In genomic region chr10:119268428-119268827, GRCh38 we compare ENCODE assay signal across 10 cellular contexts.
DNase-seq lines count a peak whose midpoint lies in the region; ATAC-seq, FAIRE-seq and TF ChIP-seq lines count a peak whose summit lies in the region.
"Had no signal": no experiment of that assay in that cellular context is flagged by ENCODE, and none has a peak within 500 bp of the region (broad histone marks: within the 10 kb centered on the region; RNA-seq: fewer than 3 reads in every experiment).

No MANE protein-coding gene starts in this region.

- H3K36me3 Mint-ChIP-seq in activated T-cell treated with anti-CD3 and anti-CD28 coated beads, Interleukin-2, amount 50 U/mL, for 24 hours (ENCODE audit: low read depth) = peaks cover 5% of the 10 kb centered on the region
- H3K36me3 Mint-ChIP-seq in activated T-cell treated with anti-CD3 and anti-CD28 coated beads, Interleukin-2, amount 50 U/mL, for 4 hours (ENCODE audit: insufficient read depth) = peaks cover 3% of the 10 kb centered on the region
- H3K36me3 Mint-ChIP-seq in activated CD8-positive, alpha-beta T cell treated with anti-CD3 and anti-CD28 coated beads, Interleukin-2, amount 10 ng/mL, durations not matched to agents 7 days and 5 days (ENCODE audit: low read depth) = no peaks in the 10 kb centered on the region

- H3K36me3 ChIP-seq in HepG2 (replicated peaks in 1 of 2; ENCODE audit: control insufficient read depth in 1 of 2, insufficient read depth in 2 of 2, low read length in 2 of 2) = no peaks in the 10 kb centered on the region
- H3K36me3 ChIP-seq in stomach = peaks cover 0 to 9% (median 0%) of the 10 kb centered on the region in 4 donors

- 99% methylated on average over 7 of the region's 7 CpGs for WGBS in HepG2 (ENCODE audit: low lambda C conversion rate)
- 85 to 93% (median 91%) methylated on average over 7 of the region's 7 CpGs for WGBS in stomach, 5 donors

- H3K4me3 Mint-ChIP-seq in activated T-cell treated with anti-CD3 and anti-CD28 coated beads, Interleukin-2, amount 50 U/mL, for 24 hours = no peak overlapping the region
- H3K4me3 Mint-ChIP-seq in activated T-cell treated with anti-CD3 and anti-CD28 coated beads, Interleukin-2, amount 50 U/mL, for 4 hours = no peak overlapping the region
- no peak overlapping the region for H3K4me3 Mint-ChIP-seq in activated CD8-positive, alpha-beta T cell treated with anti-CD3 and anti-CD28 coated beads, Interleukin-2, amount 10 ng/mL, durations not matched to agents 7 days and 5 days

- no peaks in the 10 kb centered on the region for H3K9me3 Mint-ChIP-seq in activated T-cell treated with anti-CD3 and anti-CD28 coated beads, Interleukin-2, amount 50 U/mL, for 24 hours
- no peaks in the 10 kb centered on the region for H3K9me3 Mint-ChIP-seq in activated T-cell treated with anti-CD3 and anti-CD28 coated beads, Interleukin-2, amount 50 U/mL, for 4 hours
- no peaks in the 10 kb centered on the region for H3K9me3 Mint-ChIP-seq in activated CD8-positive, alpha-beta T cell treated with anti-CD3 and anti-CD28 coated beads, Interleukin-2, amount 10 ng/mL, durations not matched to agents 7 days and 5 days (ENCODE audit: insufficient read depth)

- in situ Hi-C loops in HepG2 (cut with HindIII; ENCODE audit: extremely low pct_ligation_motif_present, low pct_unique_long_range_greater_than_20kb) = no loop called here

- peaks cover 58% of the 10 kb centered on the region for H3K4me1 Mint-ChIP-seq in activated T-cell treated with anti-CD3 and anti-CD28 coated beads, Interleukin-2, amount 50 U/mL, for 24 hours (ENCODE audit: low read depth)
- peaks cover 60% of the 10 kb centered on the region for H3K4me1 Mint-ChIP-seq in activated T-cell treated with anti-CD3 and anti-CD28 coated beads, Interleukin-2, amount 50 U/mL, for 4 hours (ENCODE audit: low read depth)
- peaks cover 53% of the 10 kb centered on the region for H3K4me1 Mint-ChIP-seq in activated CD8-positive, alpha-beta T cell treated with anti-CD3 and anti-CD28 coated beads, Interleukin-2, amount 10 ng/mL, durations not matched to agents 7 days and 5 days (ENCODE audit: low read depth)

- no peak for ATAC-seq in activated T-cell treated with anti-CD3 and anti-CD28 coated beads, Interleukin-2, amount 50 U/mL, for 4 hours
- no peak for ATAC-seq in activated CD8-positive, alpha-beta T cell treated with anti-CD3 and anti-CD28 coated beads, Interleukin-2, amount 10 ng/mL, durations not matched to agents 7 days and 5 days
- ATAC-seq in HepG2 = no peak

- CTCF ChIA-PET in activated CD8-positive, alpha-beta T cell treated with anti-CD3 and anti-CD28 coated beads, Interleukin-2, amount 10 ng/mL, durations not matched to agents 7 days and 5 days (lab: Charles Lee) = interaction anchor here (0.8 to 2.3 kb wide), 9 partner anchors 15 to 177 kb away, joined by 3 to 13 read pairs (median 4); no protein-coding TSS in a partner anchor
- CTCF ChIA-PET in HepG2 (lab: Yijun Ruan, JAX; ENCODE audit: low intra/inter-chr PET ratio, low total read pairs) = no interaction called here

- no peak for DNase-seq in activated T-cell treated with anti-CD3 and anti-CD28 coated beads, Interleukin-2, amount 50 U/mL, for 24 hours
- DNase-seq in activated T-cell treated with anti-CD3 and anti-CD28 coated beads, Interleukin-2, amount 50 U/mL, for 4 hours = no peak
- no peak for DNase-seq in activated CD8-positive, alpha-beta T cell treated with anti-CD3 and anti-CD28 coated beads, Interleukin-2, amount 10 ng/mL, durations not matched to agents 7 days and 5 days
- DNase-seq in HepG2 (ENCODE audit: low spot score) = no peak
- DNase-seq in stomach = no peak
- no peak for DNase-seq in central memory CD4-positive, alpha-beta T cell
- no peak for DNase-seq in GM19239 (ENCODE audit: insufficient read length, low spot score)
- no peak for DNase-seq in NK-92 treated with Interleukin-12 subunit alpha and Interleukin-12 subunit beta, amount 100 ng/mL, for 24 hours (lab: John Stamatoyannopoulos, UW)
- DNase-seq: NCI-H1694, NCI-H774 had no signal

- H3K79me2 ChIP-seq in HepG2 (ENCODE audit: insufficient read depth, low read length) = peaks cover 6% of the 10 kb centered on the region

- no peaks in the 10 kb centered on the region for H4K20me1 ChIP-seq in HepG2 (ENCODE audit: insufficient read depth, low read length)

- H3K9ac ChIP-seq in HepG2 (ENCODE audit: insufficient read depth, low read depth, low read length) = no peak overlapping the region

- POLR2A ChIA-PET in activated CD8-positive, alpha-beta T cell treated with anti-CD3 and anti-CD28 coated beads, Interleukin-2, amount 10 ng/mL, durations not matched to agents 7 days and 5 days (lab: Charles Lee) = interaction anchor here (0.9 to 2.3 kb wide), 8 partner anchors 16 to 62 kb away, joined by 3 to 11 read pairs (median 6); partner anchors contain the start of gene GRK5
- POLR2A ChIA-PET in HepG2 (lab: Yijun Ruan, JAX) = interaction anchor here (7.3 kb wide), 1 partner anchor 15 kb away, joined by 168 read pairs; no protein-coding TSS in a partner anchor

- no peak overlapping the region for H2AFZ ChIP-seq in HepG2 (ENCODE audit: low read length)

- peak overlapping the region; percentile 93 for H3K27ac Mint-ChIP-seq in activated T-cell treated with anti-CD3 and anti-CD28 coated beads, Interleukin-2, amount 50 U/mL, for 24 hours
- peak overlapping the region; percentile 86 for H3K27ac Mint-ChIP-seq in activated CD8-positive, alpha-beta T cell treated with anti-CD3 and anti-CD28 coated beads, Interleukin-2, amount 10 ng/mL, durations not matched to agents 7 days and 5 days

- intact Hi-C loops in HepG2 (cut with micrococcal nuclease; ENCODE audit: unreplicated experiment) (no loop called here), stomach (cut with DNase I; ENCODE audit: low total_unique reads) (no loop called here)

- H3K4me3 ChIP-seq in HepG2 (replicated peaks in 1 of 3; ENCODE audit: insufficient read depth in 1 of 3, low read depth in 2 of 3, low read length in 3 of 3) (no peak overlapping the region), stomach (no peak overlapping the region)

- H3K27ac ChIP-seq in HepG2 (ENCODE audit: extremely low read length, insufficient read depth, low read length) = no peak overlapping the region
- peak overlapping the region; percentile 67 to 92 (median 89) for H3K27ac ChIP-seq in stomach

- no peak for TF ChIP-seq POLR2A in HepG2 (IDR thresholded peaks at IDR 0.05; ENCODE audit: insufficient read depth in 1 of 2, low read depth in 2 of 2, low read length in 2 of 2)
- TF ChIP-seq POLR2A in stomach (IDR thresholded peaks at IDR 0.05) = no peak

- no TSS peak for BruUV-seq in HepG2 (replicated peaks; lab: Mats Ljungman, UMichigan)

- no peak for TF ChIP-seq RAD21 in HepG2 (CRISPR knock-in tag; IDR thresholded peaks at IDR 0.05)

- FAIRE-seq in HepG2 (lab: Jason Lieb, UNC) (no peak), GM19239 (lab: Jason Lieb, UNC) (no peak)

- TF ChIP-seq EP300 in HepG2 (IDR thresholded peaks at IDR 0.05; ENCODE audit: low read depth in 2 of 2, low read length in 2 of 2) (no peak), HepG2 (CRISPR knock-in tag; IDR thresholded peaks at IDR 0.05; ENCODE audit: borderline replicate concordance) (no peak), stomach (IDR thresholded peaks at IDR 0.05) (no peak)

- peaks cover 72% of the 10 kb centered on the region for H3K4me1 ChIP-seq in HepG2 (ENCODE audit: insufficient read depth, low read length)
- H3K4me1 ChIP-seq in stomach = peaks cover 67 to 87% (median 76%) of the 10 kb centered on the region in 4 donors

- no peak overlapping the region for H3K4me2 ChIP-seq in HepG2 (ENCODE audit: low read depth, low read length)

- TF ChIP-seq CTCF in HepG2 (CRISPR knock-in tag; IDR thresholded peaks at IDR 0.05) (no peak), stomach (IDR thresholded peaks at IDR 0.05) (no peak)

- no peaks in the 10 kb centered on the region for H3K27me3 Mint-ChIP-seq in activated T-cell treated with anti-CD3 and anti-CD28 coated beads, Interleukin-2, amount 50 U/mL, for 24 hours
- no peaks in the 10 kb centered on the region for H3K27me3 Mint-ChIP-seq in activated T-cell treated with anti-CD3 and anti-CD28 coated beads, Interleukin-2, amount 50 U/mL, for 4 hours (ENCODE audit: low read depth)
- H3K27me3 Mint-ChIP-seq in activated CD8-positive, alpha-beta T cell treated with anti-CD3 and anti-CD28 coated beads, Interleukin-2, amount 10 ng/mL, durations not matched to agents 7 days and 5 days (ENCODE audit: low read depth) = no peaks in the 10 kb centered on the region

- H3K9me3 ChIP-seq in HepG2 (ENCODE audit: low read length) (no peaks in the 10 kb centered on the region), stomach (no peaks in the 10 kb centered on the region)

- H3K27me3 ChIP-seq in HepG2 (ENCODE audit: control insufficient read depth in 1 of 2, insufficient read depth in 2 of 2, low read length in 2 of 2) = no peaks in the 10 kb centered on the region
- no peaks in the 10 kb centered on the region for H3K27me3 ChIP-seq in stomach

TF ChIP-seq in HepG2, 621 proteins besides CTCF, POLR2A, EP300 and RAD21:
- TF ChIP-seq SIX1 (CRISPR knock-in tag; IDR thresholded peaks at IDR 0.05; ENCODE audit: borderline replicate concordance) = no peak
- TF ChIP-seq ZNF33B (CRISPR knock-in tag; IDR thresholded peaks at IDR 0.05) = no peak
- peak; percentile 89 for TF ChIP-seq ZNF629 (CRISPR knock-in tag; conservative IDR thresholded peaks at IDR 0.05)
- TF ChIP-seq MAFK (conservative IDR thresholded peaks at IDR 0.05 in 1 of 2, IDR thresholded peaks at IDR 0.05 in 1 of 2; ENCODE audit: low read length in 2 of 2) = 0 out of 4 replicates have a peak, but pooled peaks of 1 of the 2 experiments have one; percentile 12
- no peak for TF ChIP-seq ZNF251 (CRISPR knock-in tag; IDR thresholded peaks at IDR 0.05)
- TF ChIP-seq CHD4 (IDR thresholded peaks at IDR 0.05; ENCODE audit: borderline replicate concordance, low read length) = peak; percentile 79; the same call in 1 of the 2 replicates
